Comparison of ENCODE assay signal across 22 cellular contexts in the genomic region with DNA sequence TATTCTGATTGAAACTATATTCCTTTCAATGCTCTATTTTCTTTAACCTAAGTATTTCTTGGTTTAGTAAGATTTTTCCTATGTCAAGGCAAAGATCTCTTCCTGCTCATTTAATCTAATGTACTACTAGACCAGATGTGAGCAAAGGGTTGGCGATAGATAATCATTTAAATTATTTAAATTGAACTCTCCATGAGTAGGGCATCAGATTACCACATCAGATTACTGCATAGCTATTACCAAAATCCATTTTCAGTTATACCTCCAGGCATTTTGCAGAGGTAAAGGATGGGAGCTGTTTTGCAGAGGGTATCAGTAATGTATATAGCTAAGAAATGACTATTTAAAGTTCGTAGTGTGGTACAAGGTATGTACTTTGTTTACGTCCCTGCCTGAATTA.
A peak's percentile ranks its signal among the peaks of the same experiment; 100 is the strongest.
DNase-seq lines count a peak whose midpoint lies in the region; FAIRE-seq and TF ChIP-seq lines count a peak whose summit lies in the region.
"Had no signal": no experiment of that assay in that cellular context is flagged by ENCODE, and none has a peak within 500 bp of the region (broad histone marks: within the 10 kb centered on the region; RNA-seq: fewer than 3 reads in every experiment).

No MANE protein-coding gene starts in this region.

- DNase-seq in NCI-H82 (lab: John Stamatoyannopoulos, UW) (peak; percentile 9), NCI-H82 treated with DMSO at 0.1 percent for 48 hours (lab: John Stamatoyannopoulos, UW; ENCODE audit: unreplicated experiment) (no peak), D721Med (ENCODE audit: insufficient read length, low spot score) (no peak), NCI-H526 treated with DMSO at 0.1 percent for 48 hours (lab: John Stamatoyannopoulos, UW) (peak; percentile 1), SK-N-DZ (ENCODE audit: low spot score) (peak; percentile 12), mammary epithelial cell (no peak), HCEC 1CT (no peak)
- DNase-seq: 8988T; ACHN; BE2C; C1 segment of cervical spinal cord; CD4-positive, alpha-beta memory T cell; CD4-positive, CD25-positive, alpha-beta regulatory T cell; CD8-positive, alpha-beta memory T cell; COR-L47; DMS79 treated with DMSO at 0.1 percent for 48 hours; GF-D8 had no signal

- H3K36me3 ChIP-seq in mammary epithelial cell (ENCODE audit: insufficient read depth, low read length) = no peaks in the 10 kb centered on the region
- H3K36me3 ChIP-seq: BE2C, BLaER1 had no signal

- H3K4me3 ChIP-seq in mammary epithelial cell (replicated peaks in 1 of 3; ENCODE audit: insufficient read depth in 1 of 3, low read depth in 2 of 3, low read length in 3 of 3) = no peak overlapping the region
- H3K4me3 ChIP-seq: BLaER1 had no signal

- intact Hi-C loops in mammary epithelial cell (cut with micrococcal nuclease) = loop anchor here (10.0 kb wide), 1 partner anchor 312 kb away; no protein-coding TSS in a partner anchor

- H3K4me1 ChIP-seq in mammary epithelial cell (ENCODE audit: insufficient read depth, low read length) = no peaks in the 10 kb centered on the region

- no peaks in the 10 kb centered on the region for H4K20me1 ChIP-seq in mammary epithelial cell (ENCODE audit: insufficient read depth, low read length)
- H4K20me1 ChIP-seq: BLaER1 had no signal

- in situ Hi-C loops in mammary epithelial cell (cut with MboI; ENCODE audit: low sequenced_read_pairs in 2 of 2) = no loop called here

- H3K9me3 ChIP-seq in mammary epithelial cell (replicated peaks; ENCODE audit: insufficient read depth, low read length) = no peaks in the 10 kb centered on the region
- H3K9me3 ChIP-seq: BE2C, BLaER1 had no signal

- dilution Hi-C loops in mammary epithelial cell (cut with HindIII; ENCODE audit: low sequenced_read_pairs) = no loop called here

- H3K4me2 ChIP-seq in mammary epithelial cell (ENCODE audit: insufficient read depth, low read depth, low read length) = no peak overlapping the region
- H3K4me2 ChIP-seq: BLaER1 had no signal

- H3K9ac ChIP-seq in mammary epithelial cell (ENCODE audit: insufficient read depth, low read length) = no peak overlapping the region
- H3K9ac ChIP-seq: BLaER1 had no signal

- FAIRE-seq in D721Med (lab: Jason Lieb, UNC) = peak; percentile 46
- FAIRE-seq: A204.1, G401.6, GM12891, GM19239 had no signal

- no peaks in the 10 kb centered on the region for H3K79me2 ChIP-seq in mammary epithelial cell (ENCODE audit: insufficient read depth, low read length)

- BruUV-seq in mammary epithelial cell (replicated peaks; lab: Mats Ljungman, UMichigan) = no TSS peak

- no peaks in the 10 kb centered on the region for H3K27me3 ChIP-seq in mammary epithelial cell (ENCODE audit: insufficient read depth, low read length)
- H3K27me3 ChIP-seq: BE2C, BLaER1 had no signal

- H3K27ac ChIP-seq in mammary epithelial cell (ENCODE audit: insufficient read depth, low read depth, low read length) = no peak overlapping the region
- H3K27ac ChIP-seq: BLaER1 had no signal

- TF ChIP-seq CTCF in D721Med (IDR thresholded peaks at IDR 0.05; ENCODE audit: insufficient read depth, missing control alignments) = no peak
- TF ChIP-seq CTCF in mammary epithelial cell (conservative IDR thresholded peaks at IDR 0.05 in 1 of 2, IDR thresholded peaks at IDR 0.05 in 1 of 2; ENCODE audit: extremely low read depth in 1 of 2, insufficient read depth in 1 of 2, low read depth in 1 of 2, low read length in 2 of 2) = no peak

- H2AFZ ChIP-seq in mammary epithelial cell (ENCODE audit: low read depth, low read length) = no peak overlapping the region

- WGBS in mammary epithelial cell (ENCODE audit: low coverage, missing lambda C conversion rate) = 98% methylated on average over 3 of the region's 3 CpGs

- CTCF ChIA-PET in mammary epithelial cell (lab: Charles Lee; ENCODE audit: low non-redundant PET) = no interaction called here

Comparison
In these comparisons a context has a peak if more than half of its experiments do, and no peak if none do; other contexts are left out.
1. DNase-seq: peak in NCI-H82 (single experiment), NCI-H526 treated with DMSO at 0.1 percent for 48 hours (single experiment) and SK-N-DZ (single experiment); none in NCI-H82 treated with DMSO at 0.1 percent for 48 hours (single experiment), D721Med (single experiment), mammary epithelial cell (single experiment) and HCEC 1CT (single experiment).